Comparison of ENCODE assay signal across 8 cellular contexts in the genomic region with DNA sequence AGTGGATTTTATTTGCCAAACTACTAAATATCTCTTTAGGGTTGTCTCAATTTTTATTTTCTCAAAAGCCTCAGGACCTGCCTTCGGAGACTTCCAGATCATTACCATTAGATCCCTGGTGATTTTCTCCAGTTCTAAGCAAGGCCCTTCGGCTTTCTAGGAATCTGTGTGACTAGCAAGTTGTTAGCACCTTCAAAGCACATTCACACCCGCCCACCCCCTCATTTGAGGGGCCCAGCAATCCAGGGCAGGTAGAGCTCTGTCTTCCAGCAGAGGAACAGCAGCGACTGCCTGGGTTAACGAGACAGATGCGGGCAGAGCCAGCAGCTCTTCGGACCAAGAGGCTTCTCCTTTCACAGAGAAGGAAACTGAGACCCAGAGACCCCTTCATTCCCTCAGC. TPM values are rescaled to one million over a fixed set of nuclear protein-coding genes. Genes with fewer than 3 reads are reported as not detected.
DNase-seq lines count a peak whose midpoint lies in the region; ATAC-seq and TF ChIP-seq lines count a peak whose summit lies in the region.

No MANE protein-coding gene starts in this region.

- TF ChIP-seq CTCF in GM06990 (IDR thresholded peaks at IDR 0.05; ENCODE audit: insufficient read depth, low read length, poor library complexity, severe bottlenecking) (no peak), activated B cell treated with CpG ODN at 0.5 μM for 24 hours (IDR thresholded peaks at IDR 0.05) (no peak), fibroblast of pulmonary artery (IDR thresholded peaks at IDR 0.05; ENCODE audit: low read length, missing control alignments) (no peak)

- H3K36me3 ChIP-seq in GM06990 (ENCODE audit: control insufficient read depth, insufficient read depth, low read length): peaks cover 41% of the 10 kb centered on the region

- CTCF ChIA-PET in activated B cell treated with CpG ODN at 0.5 μM for 24 hours (lab: Charles Lee): no interaction called here

- H3K27me3 ChIP-seq in GM06990 (replicated peaks; ENCODE audit: control insufficient read depth, insufficient read depth, low read length): no peaks in the 10 kb centered on the region

- H3K4me1 Mint-ChIP-seq in activated B cell treated with CpG ODN at 0.5 μM for 24 hours: peaks cover 82% of the 10 kb centered on the region

- peak overlapping the region; percentile 91 for H3K4me3 Mint-ChIP-seq in activated B cell treated with CpG ODN at 0.5 μM for 24 hours

- peak overlapping the region; percentile 93 for H3K4me3 ChIP-seq in GM06990 (replicated peaks; ENCODE audit: low read depth, low read length)
- peak overlapping the region; percentile 88 for H3K4me3 ChIP-seq in fibroblast of pulmonary artery (replicated peaks; ENCODE audit: low read depth, low read length)
- peak overlapping the region; percentile 73 for H3K4me3 ChIP-seq in skeletal muscle cell (ENCODE audit: low read depth, low read length)

- H3K27ac Mint-ChIP-seq in activated B cell treated with CpG ODN at 0.5 μM for 24 hours: no peak overlapping the region

- H3K36me3 Mint-ChIP-seq in activated B cell treated with CpG ODN at 0.5 μM for 24 hours (ENCODE audit: low read depth): peaks cover 65% of the 10 kb centered on the region

- no peaks in the 10 kb centered on the region for H3K9me3 Mint-ChIP-seq in activated B cell treated with CpG ODN at 0.5 μM for 24 hours

- intact Hi-C loops in activated B cell treated with CpG ODN at 0.5 μM for 24 hours (cut with micrococcal nuclease): no loop called here

- ATAC-seq in activated B cell treated with CpG ODN at 0.5 μM for 24 hours (ENCODE audit: low read depth): no peak
- no peak for ATAC-seq in HG02763 (IDR thresholded peaks at IDR 0.05; ENCODE audit: unreplicated experiment)
- ATAC-seq in HG03196 (IDR thresholded peaks at IDR 0.05; ENCODE audit: unreplicated experiment): no peak

- H3K27me3 Mint-ChIP-seq in activated B cell treated with CpG ODN at 0.5 μM for 24 hours: no peaks in the 10 kb centered on the region

- POLR2A ChIA-PET in activated B cell treated with CpG ODN at 0.5 μM for 24 hours (lab: Charles Lee): no interaction called here

- DNase-seq in GM06990 (ENCODE audit: extremely low read depth, insufficient read length): no peak
- DNase-seq in activated B cell treated with CpG ODN at 0.5 μM for 24 hours: no peak
- DNase-seq in fibroblast of pulmonary artery (ENCODE audit: low read depth): no peak
- no peak for DNase-seq in skeletal muscle cell (ENCODE audit: low read depth)
- DNase-seq in LoVo (ENCODE audit: low spot score): no peak
- no peak for DNase-seq in midbrain (lab: John Stamatoyannopoulos, UW)

RNA-seq across cellular contexts. Expression of gene WDR1, which starts 2.0 kb away (rescaled TPM):
- 337 and 348 TPM in 2 replicates for total RNA-seq in activated B cell treated with CpG ODN at 0.5 μM for 24 hours
